19 cellular contexts compared by ENCODE assay signal in genomic region chr20:24678351-24679106, GRCh38.
DNase-seq lines count a peak whose midpoint lies in the region; ATAC-seq and TF ChIP-seq lines count a peak whose summit lies in the region.
"Had no signal": no experiment of that assay in that cellular context is flagged by ENCODE, and none has a peak within 500 bp of the region (broad histone marks: within the 10 kb centered on the region; RNA-seq: fewer than 3 reads in every experiment).

No MANE protein-coding gene starts in this region.

- intact Hi-C loops in IMR-90 (cut with micrococcal nuclease) (no loop called here), tibial artery (cut with DNase I; ENCODE audit: low total_unique reads) (no loop called here)

- no peak for TF ChIP-seq RAD21 in IMR-90 (IDR thresholded peaks at IDR 0.05; ENCODE audit: low read length)

- no peak overlapping the region for H3K27ac Mint-ChIP-seq in osteocyte (ENCODE audit: unreplicated experiment)
- H3K27ac Mint-ChIP-seq: CD4-positive, alpha-beta memory T cell had no signal

- H3K4me2 ChIP-seq in IMR-90 (ENCODE audit: low read depth, low read length), result no peak overlapping the region
- H3K4me2 ChIP-seq: BLaER1 treated with 17β-estradiol and CSF1 and Interleukin-3, amounts not matched to agents 10 nM and 100 nM; PC-9 had no signal

- TF ChIP-seq POLR2A in IMR-90 (IDR thresholded peaks at IDR 0.05; ENCODE audit: low read depth, low read length), result no peak

- H2BK120ac ChIP-seq in IMR-90 (ENCODE audit: low read depth, low read length), result no peak overlapping the region

- no peaks in the 10 kb centered on the region for H3K36me3 Mint-ChIP-seq in osteocyte (ENCODE audit: unreplicated experiment)
- H3K36me3 Mint-ChIP-seq: CD4-positive, alpha-beta memory T cell had no signal

- BruUV-seq in IMR-90 (replicated peaks; lab: Mats Ljungman, UMichigan), result no TSS peak

- no peak overlapping the region for H3K56ac ChIP-seq in IMR-90 (ENCODE audit: extremely low read depth, insufficient read depth, low read length)

- H3K79me1 ChIP-seq in IMR-90 (ENCODE audit: low read depth in 1 of 2, low read length in 2 of 2), result no peaks in the 10 kb centered on the region

- no peak overlapping the region for H3K14ac ChIP-seq in IMR-90 (replicated peaks; ENCODE audit: low read depth, low read length)

- no peak overlapping the region for H4K91ac ChIP-seq in IMR-90 (ENCODE audit: insufficient read depth, low read depth, low read length)

- no peak overlapping the region for H3K18ac ChIP-seq in IMR-90 (ENCODE audit: low read depth, low read length)

- H3K36me3 ChIP-seq in IMR-90 (ENCODE audit: control insufficient read depth, insufficient read depth, low read length) (no peaks in the 10 kb centered on the region), tibial artery (no peaks in the 10 kb centered on the region)
- H3K36me3 ChIP-seq: BLaER1 treated with 17β-estradiol and CSF1 and Interleukin-3, amounts not matched to agents 10 nM and 100 nM had no signal

- no peak overlapping the region for H2AFZ ChIP-seq in IMR-90 (replicated peaks; ENCODE audit: low read length, poor library complexity)
- H2AFZ ChIP-seq: PC-9 had no signal

- CTCF ChIA-PET in IMR-90 (lab: Yijun Ruan, JAX), result no interaction called here

- 88% methylated on average over 1 of the region's 15 CpGs; no CpG with 5 or more reads in 1 of the 2 experiments for WGBS in IMR-90 (ENCODE audit: extremely low coverage in 2 of 2, insufficient read length in 1 of 2), 2 experiments

- peak overlapping the region; percentile 12 for H2AK9ac ChIP-seq in IMR-90 (replicated peaks; ENCODE audit: low read depth, low read length, poor library complexity)

- H3K23ac ChIP-seq in IMR-90 (ENCODE audit: low read depth, low read length), result no peak overlapping the region

- H3K4me3 Mint-ChIP-seq in osteocyte (ENCODE audit: unreplicated experiment), result no peak overlapping the region

- H2AK5ac ChIP-seq in IMR-90 (ENCODE audit: low read depth, low read length), result no peak overlapping the region

- no peaks in the 10 kb centered on the region for H3K9me3 ChIP-seq in IMR-90 (ENCODE audit: control insufficient read depth, insufficient read depth, low read length)
- no peaks in the 10 kb centered on the region for H3K9me3 ChIP-seq in tibial artery
- H3K9me3 ChIP-seq: BLaER1 treated with 17β-estradiol and CSF1 and Interleukin-3, amounts not matched to agents 10 nM and 100 nM had no signal

- no peak for DNase-seq in IMR-90
- DNase-seq in SK-N-DZ (ENCODE audit: low spot score), result peak; percentile 73
- DNase-seq in mesenteric fat pad (ENCODE audit: low spot score), result peak; percentile 47
- DNase-seq in tibial artery, result peak; percentile 11 to 56
- DNase-seq in dermis blood vessel endothelial cell, result no peak
- DNase-seq in osteocyte (ENCODE audit: extremely low spot score, unreplicated experiment), result no peak
- DNase-seq: CD4-positive, alpha-beta memory T cell; DND-41; Kasumi-1; NCI-H1048; NCI-H1417 treated with DMSO at 0.1 percent for 48 hours; NCI-H187; NCI-H69; PC-9; RPMI8226; SIG-M5 had no signal

- no peak overlapping the region for H3K9ac ChIP-seq in IMR-90 (ENCODE audit: low read depth, low read length)
- H3K9ac ChIP-seq: BLaER1 treated with 17β-estradiol and CSF1 and Interleukin-3, amounts not matched to agents 10 nM and 100 nM had no signal

- peaks cover 3% of the 10 kb centered on the region for H3K27me3 Mint-ChIP-seq in osteocyte (ENCODE audit: unreplicated experiment)

- H3K4me3 ChIP-seq in IMR-90 (ENCODE audit: insufficient read depth, low read depth, low read length) (no peak overlapping the region), tibial artery (no peak overlapping the region)
- H3K4me3 ChIP-seq: BLaER1 treated with 17β-estradiol and CSF1 and Interleukin-3, amounts not matched to agents 10 nM and 100 nM; GM12878; PC-9 had no signal

- ATAC-seq in IMR-90 (ENCODE audit: low read depth), result no peak
- ATAC-seq in GM21360 (IDR thresholded peaks at IDR 0.05; ENCODE audit: unreplicated experiment), result no peak
- ATAC-seq: GM12878 had no signal

- no peaks in the 10 kb centered on the region for H4K20me1 ChIP-seq in IMR-90 (ENCODE audit: insufficient read depth, low read length)
- H4K20me1 ChIP-seq: BLaER1 treated with 17β-estradiol and CSF1 and Interleukin-3, amounts not matched to agents 10 nM and 100 nM had no signal

- in situ Hi-C loops in IMR-90 (cut with MboI; ENCODE audit: low sequenced_read_pairs), result no loop called here

- no peak overlapping the region for H2BK20ac ChIP-seq in IMR-90 (ENCODE audit: low read depth, low read length)

- H2BK15ac ChIP-seq in IMR-90 (ENCODE audit: low read depth, low read length), result no peak overlapping the region

- H3K27ac ChIP-seq in IMR-90 (ENCODE audit: insufficient read depth, low read length), result no peak overlapping the region
- H3K27ac ChIP-seq in tibial artery, result no peak overlapping the region
- H3K27ac ChIP-seq: BLaER1 treated with 17β-estradiol and CSF1 and Interleukin-3, amounts not matched to agents 10 nM and 100 nM; PC-9 had no signal

- peaks cover 4% of the 10 kb centered on the region for H3K27me3 ChIP-seq in IMR-90 (ENCODE audit: control insufficient read depth, insufficient read depth, low read length)
- no peaks in the 10 kb centered on the region for H3K27me3 ChIP-seq in tibial artery
- H3K27me3 ChIP-seq: BLaER1 treated with 17β-estradiol and CSF1 and Interleukin-3, amounts not matched to agents 10 nM and 100 nM had no signal

- no peak overlapping the region for H3K4ac ChIP-seq in IMR-90 (ENCODE audit: low read depth, low read length)

- H3K4me1 Mint-ChIP-seq in osteocyte (ENCODE audit: unreplicated experiment), result peaks cover 2% of the 10 kb centered on the region
- H3K4me1 Mint-ChIP-seq: CD4-positive, alpha-beta memory T cell had no signal

- POLR2A ChIA-PET in IMR-90 (lab: Charles Lee; ENCODE audit: unreplicated experiment), result no interaction called here

- H3K4me1 ChIP-seq in IMR-90 (ENCODE audit: control insufficient read depth, insufficient read depth, low read length), result peaks cover 4% of the 10 kb centered on the region
- H3K4me1 ChIP-seq in tibial artery, result peaks cover 0 to 6% (median 2%) of the 10 kb centered on the region in 4 donors

- TF ChIP-seq CTCF in IMR-90 (conservative IDR thresholded peaks at IDR 0.05; ENCODE audit: low read depth, low read length), result no peak
- no peak for TF ChIP-seq CTCF in tibial artery (IDR thresholded peaks at IDR 0.05)
- no peak for TF ChIP-seq CTCF in osteocyte (IDR thresholded peaks at IDR 0.05)

- peaks cover 3% of the 10 kb centered on the region for H3K9me1 ChIP-seq in IMR-90 (ENCODE audit: insufficient read depth, low read length)

- dilution Hi-C loops in IMR-90 (cut with HindIII; ENCODE audit: low sequenced_read_pairs, unreplicated experiment), result no loop called here

- no peak overlapping the region for H2BK5ac ChIP-seq in IMR-90 (ENCODE audit: low read depth, low read length, poor library complexity, severe bottlenecking)

- H4K8ac ChIP-seq in IMR-90 (ENCODE audit: low read depth in 2 of 2, low read length in 2 of 2), result no peak overlapping the region

- H4K5ac ChIP-seq in IMR-90 (ENCODE audit: low read depth, low read length), result no peak overlapping the region

- no peaks in the 10 kb centered on the region for H3K9me3 Mint-ChIP-seq in osteocyte (ENCODE audit: unreplicated experiment)
- H3K9me3 Mint-ChIP-seq: CD4-positive, alpha-beta memory T cell had no signal

TF ChIP-seq in IMR-90, 13 proteins besides CTCF, POLR2A, EP300 and RAD21:
- TF ChIP-seq MAFK (IDR thresholded peaks at IDR 0.05; ENCODE audit: low read depth, low read length) (no peak), FOS (IDR thresholded peaks at IDR 0.05; ENCODE audit: low read depth, low read length) (no peak), MAZ (IDR thresholded peaks at IDR 0.05; ENCODE audit: borderline replicate concordance, low read depth, low read length) (no peak), ELK1 (IDR thresholded peaks at IDR 0.05; ENCODE audit: borderline replicate concordance, low read depth, low read length) (no peak), CHD1 (IDR thresholded peaks at IDR 0.05; ENCODE audit: low read depth, low read length) (no peak), MXI1 (IDR thresholded peaks at IDR 0.05; ENCODE audit: borderline replicate concordance, low read depth, low read length) (no peak), USF2 (IDR thresholded peaks at IDR 0.05; ENCODE audit: low read depth, low read length) (no peak), BHLHE40 (IDR thresholded peaks at IDR 0.05; ENCODE audit: low read depth, low read length) (no peak), RCOR1 (IDR thresholded peaks at IDR 0.05; ENCODE audit: insufficient replicate concordance, low read length) (no peak), RFX5 (IDR thresholded peaks at IDR 0.05; ENCODE audit: low read depth, low read length) (no peak), NFE2L2 (IDR thresholded peaks at IDR 0.05; ENCODE audit: low read depth, low read length) (no peak), CEBPB (IDR thresholded peaks at IDR 0.05; ENCODE audit: low read depth, low read length) (no peak), SMC3 (IDR thresholded peaks at IDR 0.05; ENCODE audit: low read depth, low read length) (no peak)

Comparison
In these comparisons a context has a peak if more than half of its experiments do, and no peak if none do; other contexts are left out.
1. DNase-seq: peak in SK-N-DZ (single experiment), mesenteric fat pad (single experiment) and tibial artery (2 of 2); none in IMR-90 (single experiment), dermis blood vessel endothelial cell (single experiment) and osteocyte (single experiment).